Comparison of ENCODE assay signal across 13 cellular contexts in genomic region chr11:102322560-102322959, GRCh38. TPM values are rescaled to one million over a fixed set of nuclear protein-coding genes. Genes with fewer than 3 reads are reported as not detected.
DNase-seq lines count a peak whose midpoint lies in the region; ATAC-seq and TF ChIP-seq lines count a peak whose summit lies in the region.
"Had no signal": no experiment of that assay in that cellular context is flagged by ENCODE, and none has a peak within 500 bp of the region (broad histone marks: within the 10 kb centered on the region; RNA-seq: fewer than 3 reads in every experiment).

No MANE protein-coding gene starts in this region.

- H3K4me3 Mint-ChIP-seq in activated naive CD4-positive, alpha-beta T cell treated with anti-CD3 and anti-CD28 coated beads, Interleukin-2, amount 10 ng/mL, durations not matched to agents 7 days and 5 days, result peak overlapping the region; percentile 54
- H3K4me3 Mint-ChIP-seq in activated T-helper 17 cell treated with anti-CD3 and anti-CD28 coated beads, Interleukin-2, amount 50 U/mL, for 72 hours, result peak overlapping the region; percentile 99
- peak overlapping the region; percentile 80 for H3K4me3 Mint-ChIP-seq in stimulated activated memory B cell treated with anti-CD40 and anti-IgM and Interleukin-4, amounts not matched to agents 10 μg/mL and 1 μg/mL and 100 μg/mL, for 72 hours
- H3K4me3 Mint-ChIP-seq in chondrocyte (ENCODE audit: unreplicated experiment), result no peak overlapping the region

- ATAC-seq in activated T-helper 17 cell treated with anti-CD3 and anti-CD28 coated beads, Interleukin-2, amount 50 U/mL, for 72 hours (replicated peaks), result no peak
- ATAC-seq in stimulated activated memory B cell treated with anti-CD40 and anti-IgM and Interleukin-4, amounts not matched to agents 10 μg/mL and 1 μg/mL and 100 μg/mL, for 72 hours, result no peak

- H3K27ac Mint-ChIP-seq in activated naive CD4-positive, alpha-beta T cell treated with anti-CD3 and anti-CD28 coated beads, Interleukin-2, amount 10 ng/mL, durations not matched to agents 7 days and 5 days, result peak overlapping the region; percentile 86
- H3K27ac Mint-ChIP-seq in activated T-helper 17 cell treated with anti-CD3 and anti-CD28 coated beads, Interleukin-2, amount 50 U/mL, for 72 hours, result peak overlapping the region; percentile 67
- H3K27ac Mint-ChIP-seq in stimulated activated memory B cell treated with anti-CD40 and anti-IgM and Interleukin-4, amounts not matched to agents 10 μg/mL and 1 μg/mL and 100 μg/mL, for 72 hours, result peak overlapping the region; percentile 97
- no peak overlapping the region for H3K27ac Mint-ChIP-seq in chondrocyte (ENCODE audit: unreplicated experiment)

- no peak for DNase-seq in activated naive CD4-positive, alpha-beta T cell treated with anti-CD3 and anti-CD28 coated beads, Interleukin-2, amount 10 ng/mL, durations not matched to agents 7 days and 5 days
- no peak for DNase-seq in activated naive CD4-positive, alpha-beta T cell treated with anti-CD3 and anti-CD28 coated beads, Interleukin-2, amount 50 U/mL, for 16 hours
- DNase-seq in DMS 273 treated with DMSO at 0.1 percent for 48 hours (lab: John Stamatoyannopoulos, UW) (no peak), chondrocyte (ENCODE audit: low spot score) (no peak), middle frontal gyrus (ENCODE audit: extremely low spot score, low spot score) (no peak)
- DNase-seq: GDM1; NK-92 treated with Interleukin-12 subunit alpha and Interleukin-12 subunit beta, amount 100 ng/mL, for 24 hours; uterus had no signal

- H3K9me3 Mint-ChIP-seq in activated naive CD4-positive, alpha-beta T cell treated with anti-CD3 and anti-CD28 coated beads, Interleukin-2, amount 10 ng/mL, durations not matched to agents 7 days and 5 days, result no peaks in the 10 kb centered on the region
- no peaks in the 10 kb centered on the region for H3K9me3 Mint-ChIP-seq in activated T-helper 17 cell treated with anti-CD3 and anti-CD28 coated beads, Interleukin-2, amount 50 U/mL, for 72 hours
- no peaks in the 10 kb centered on the region for H3K9me3 Mint-ChIP-seq in stimulated activated memory B cell treated with anti-CD40 and anti-IgM and Interleukin-4, amounts not matched to agents 10 μg/mL and 1 μg/mL and 100 μg/mL, for 72 hours
- no peaks in the 10 kb centered on the region for H3K9me3 Mint-ChIP-seq in chondrocyte (ENCODE audit: low read depth)

- peaks cover 57% of the 10 kb centered on the region for H3K36me3 Mint-ChIP-seq in activated naive CD4-positive, alpha-beta T cell treated with anti-CD3 and anti-CD28 coated beads, Interleukin-2, amount 10 ng/mL, durations not matched to agents 7 days and 5 days
- peaks cover 100% of the 10 kb centered on the region for H3K36me3 Mint-ChIP-seq in activated T-helper 17 cell treated with anti-CD3 and anti-CD28 coated beads, Interleukin-2, amount 50 U/mL, for 72 hours (ENCODE audit: low read depth)
- peaks cover 62% of the 10 kb centered on the region for H3K36me3 Mint-ChIP-seq in stimulated activated memory B cell treated with anti-CD40 and anti-IgM and Interleukin-4, amounts not matched to agents 10 μg/mL and 1 μg/mL and 100 μg/mL, for 72 hours
- no peaks in the 10 kb centered on the region for H3K36me3 Mint-ChIP-seq in chondrocyte (ENCODE audit: low read depth)

- no peak for TF ChIP-seq CTCF in chondrocyte (IDR thresholded peaks at IDR 0.05)

- peak overlapping the region; percentile 68 for H3K27ac ChIP-seq in KOPT-K1 (ENCODE audit: low read depth, low read length, poor library complexity, severe bottlenecking)
- H3K27ac ChIP-seq: SJSA1, uterus had no signal

- peaks cover 9% of the 10 kb centered on the region for H3K36me3 ChIP-seq in KOPT-K1 (ENCODE audit: insufficient read depth, low read length)
- H3K36me3 ChIP-seq: HAP-1, SJSA1, uterus had no signal

- no peaks in the 10 kb centered on the region for H3K27me3 Mint-ChIP-seq in activated naive CD4-positive, alpha-beta T cell treated with anti-CD3 and anti-CD28 coated beads, Interleukin-2, amount 10 ng/mL, durations not matched to agents 7 days and 5 days
- H3K27me3 Mint-ChIP-seq in activated T-helper 17 cell treated with anti-CD3 and anti-CD28 coated beads, Interleukin-2, amount 50 U/mL, for 72 hours, result no peaks in the 10 kb centered on the region
- H3K27me3 Mint-ChIP-seq in stimulated activated memory B cell treated with anti-CD40 and anti-IgM and Interleukin-4, amounts not matched to agents 10 μg/mL and 1 μg/mL and 100 μg/mL, for 72 hours, result no peaks in the 10 kb centered on the region
- no peaks in the 10 kb centered on the region for H3K27me3 Mint-ChIP-seq in chondrocyte (ENCODE audit: low read depth)

- H3K9me3 ChIP-seq in KOPT-K1 (ENCODE audit: insufficient read depth, low read length, poor library complexity, severe bottlenecking), result no peaks in the 10 kb centered on the region
- H3K9me3 ChIP-seq: HAP-1, SJSA1, uterus had no signal

- peaks cover 56% of the 10 kb centered on the region for H3K4me1 Mint-ChIP-seq in activated naive CD4-positive, alpha-beta T cell treated with anti-CD3 and anti-CD28 coated beads, Interleukin-2, amount 10 ng/mL, durations not matched to agents 7 days and 5 days
- peaks cover 17% of the 10 kb centered on the region for H3K4me1 Mint-ChIP-seq in activated T-helper 17 cell treated with anti-CD3 and anti-CD28 coated beads, Interleukin-2, amount 50 U/mL, for 72 hours
- peaks cover 50% of the 10 kb centered on the region for H3K4me1 Mint-ChIP-seq in stimulated activated memory B cell treated with anti-CD40 and anti-IgM and Interleukin-4, amounts not matched to agents 10 μg/mL and 1 μg/mL and 100 μg/mL, for 72 hours
- H3K4me1 Mint-ChIP-seq in chondrocyte (ENCODE audit: low read depth), result peaks cover 25% of the 10 kb centered on the region

- CTCF ChIA-PET in activated naive CD4-positive, alpha-beta T cell treated with anti-CD3 and anti-CD28 coated beads, Interleukin-2, amount 10 ng/mL, durations not matched to agents 7 days and 5 days (lab: Charles Lee), result interaction anchor here (0.6 to 1.1 kb wide), 3 partner anchors 17 to 29 kb away, joined by 3 to 5 read pairs (median 4); no protein-coding TSS in a partner anchor

RNA-seq across cellular contexts. Expression of gene BIRC3, which starts 5.3 kb away (rescaled TPM):
- total RNA-seq in activated T-helper 17 cell treated with anti-CD3 and anti-CD28 coated beads, Interleukin-2, amount 50 U/mL, for 72 hours, result 100 to 1,000 TPM; 124 to 355 TPM
- 0.27 to 0.72 TPM (median 0.40 TPM) in 3 replicates for total RNA-seq in chondrocyte

RNA-seq across cellular contexts. Expression of gene BIRC2, which starts 24.5 kb away (rescaled TPM):
- total RNA-seq in activated T-helper 17 cell treated with anti-CD3 and anti-CD28 coated beads, Interleukin-2, amount 50 U/mL, for 72 hours, result 10 to 100 TPM; 27.3 to 60.9 TPM
- 43.1 to 55.2 TPM (median 45.6 TPM) in 3 replicates for total RNA-seq in chondrocyte

Comparison
In these comparisons a context has a peak if more than half of its experiments do, and no peak if none do; other contexts are left out.
1. RNA of gene BIRC3, which starts 5.3 kb away (total RNA-seq): 124 to 355 TPM in activated T-helper 17 cell treated with anti-CD3 and anti-CD28 coated beads, Interleukin-2, amount 50 U/mL, for 72 hours; 0.27 to 0.72 TPM in chondrocyte; every median in the first group is over 10 times any median in the second.